Comparison of ENCODE assay signal across 9 cellular contexts in the genomic region with DNA sequence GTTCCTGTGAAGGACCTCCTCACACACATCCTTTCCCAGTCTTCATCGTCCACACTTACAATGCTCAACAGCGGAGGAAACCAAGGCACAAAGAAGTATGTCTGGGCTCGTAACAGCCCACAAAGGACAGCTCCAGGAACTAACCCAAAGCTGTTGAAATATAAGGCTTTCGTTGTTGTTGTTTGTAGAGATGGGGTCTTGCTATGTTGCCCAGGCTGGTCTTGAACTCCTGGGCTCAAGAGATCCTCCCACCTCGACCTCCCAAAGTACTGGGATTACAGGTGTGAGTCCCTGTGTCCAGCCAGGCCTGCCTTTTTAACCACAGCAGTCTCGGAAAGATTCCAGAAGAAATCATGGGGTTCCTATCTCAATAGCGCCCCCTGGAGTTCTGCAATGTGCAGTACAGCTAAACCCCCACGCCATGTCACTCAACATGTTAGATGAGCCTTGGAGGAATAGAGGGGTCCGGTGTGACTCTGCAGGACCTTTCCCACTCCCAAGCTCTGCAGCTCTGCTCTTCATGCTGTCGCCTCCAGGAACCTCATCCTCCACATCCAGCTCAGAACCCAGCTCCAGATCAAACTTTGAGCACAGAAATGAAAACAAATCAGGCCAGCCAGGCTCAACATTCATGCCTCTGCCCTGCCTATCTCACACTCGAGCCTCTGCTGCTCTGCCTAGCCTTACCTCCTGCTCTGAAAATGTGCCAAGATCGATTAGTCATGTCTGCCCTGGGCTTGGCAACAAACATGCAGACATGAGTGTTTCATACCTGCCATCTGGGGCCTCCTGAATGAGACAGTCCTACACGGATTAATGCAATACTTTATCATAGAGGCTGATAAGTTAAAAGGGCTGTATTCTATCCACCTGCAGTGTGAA. TPM values are rescaled to one million over a fixed set of nuclear protein-coding genes. Genes with fewer than 3 reads are reported as not detected.
A peak's percentile ranks its signal among the peaks of the same experiment; 100 is the strongest.
DNase-seq lines count a peak whose midpoint lies in the region; ATAC-seq, FAIRE-seq and TF ChIP-seq lines count a peak whose summit lies in the region.
"Had no signal": no experiment of that assay in that cellular context is flagged by ENCODE, and none has a peak within 500 bp of the region (broad histone marks: within the 10 kb centered on the region; RNA-seq: fewer than 3 reads in every experiment).

No MANE protein-coding gene starts in this region.

- H3K9me3 ChIP-seq in adrenal gland (replicated peaks in 1 of 3) = no peaks in the 10 kb centered on the region
- no peaks in the 10 kb centered on the region for H3K9me3 ChIP-seq in kidney (ENCODE audit: control insufficient read depth in 1 of 2, low read length in 2 of 2)

- H3K9ac ChIP-seq in kidney (ENCODE audit: low read length in 2 of 2) = no peak overlapping the region

- no peak for DNase-seq in AG09319 (ENCODE audit: extremely low read depth, low read depth)
- peak; percentile 51 for DNase-seq in NCI-H774 (lab: John Stamatoyannopoulos, UW)
- peak in 3 of 7 donors; percentile 29 to 38 (median 36) for DNase-seq in adrenal gland
- no peak for DNase-seq in kidney
- no peak for DNase-seq in GF-D8 (lab: John Stamatoyannopoulos, UW)
- no peak for DNase-seq in GOT3 (lab: John Stamatoyannopoulos, UW)

- ATAC-seq in GM19351 (IDR thresholded peaks at IDR 0.05; ENCODE audit: unreplicated experiment) = no peak

- H3K4me1 ChIP-seq in adrenal gland (replicated peaks in 1 of 2) (peaks cover 0 to 7% of the 10 kb centered on the region in 2 donors), kidney (ENCODE audit: control insufficient read depth in 1 of 2, insufficient read depth in 1 of 2, low read depth in 1 of 2, low read length in 2 of 2) (no peaks in the 10 kb centered on the region)

- no peak for FAIRE-seq in kidney (lab: Jason Lieb, UNC)

- no peaks in the 10 kb centered on the region for H3K27me3 ChIP-seq in adrenal gland

- peaks cover 0 to 21% of the 10 kb centered on the region in 2 donors for H3K36me3 ChIP-seq in adrenal gland (replicated peaks in 1 of 2)
- H3K36me3 ChIP-seq in kidney (ENCODE audit: control insufficient read depth in 1 of 2, insufficient read depth in 2 of 2, low read length in 2 of 2) = peaks cover 0 to 2% of the 10 kb centered on the region in 2 donors

- H3K4me3 ChIP-seq in adrenal gland (no peak overlapping the region), kidney (ENCODE audit: low read length in 2 of 2) (no peak overlapping the region)

- TF ChIP-seq CTCF in AG09319 (IDR thresholded peaks at IDR 0.05; ENCODE audit: low read depth, low read length) (peak; percentile 68), GM12874 (IDR thresholded peaks at IDR 0.05; ENCODE audit: insufficient read depth, low read depth, low read length) (peak; percentile 70), adrenal gland (IDR thresholded peaks at IDR 0.05) (peak; percentile 40 to 60 (median 50)), kidney (IDR thresholded peaks at IDR 0.05; ENCODE audit: borderline replicate concordance, extremely low read depth, insufficient read depth) (peak; percentile 56)

- intact Hi-C loops in adrenal gland (cut with DNase I) = loop anchor here in 1 of 2 donors (10.0 kb wide), 1 partner anchor 162 kb away; no protein-coding TSS in a partner anchor
- intact Hi-C loops in kidney (cut with DNase I) = loop anchor here (10.0 kb wide), 1 partner anchor 52 kb away; no protein-coding TSS in a partner anchor

- H3K27ac ChIP-seq in adrenal gland = no peak overlapping the region
- no peak overlapping the region for H3K27ac ChIP-seq in kidney (ENCODE audit: low read depth in 2 of 2, low read length in 2 of 2)

- TF ChIP-seq POLR2A in adrenal gland (IDR thresholded peaks at IDR 0.05) = no peak

- 56 to 68% (median 67%) methylated on average over 12 to 13 of the region's 13 CpGs for WGBS in adrenal gland, 4 donors

RNA-seq across cellular contexts. Expression of gene PLA2G4C, which starts 7.5 kb away (rescaled TPM):
- total RNA-seq in adrenal gland (100 to 1,000 TPM in 1 of 8 donors, 10 to 100 TPM in 7; 27.6 to 122 (median 51.6) TPM), kidney (16.5 TPM)
- polyA plus RNA-seq in adrenal gland (100 to 1,000 TPM in 1 of 3 donors, 10 to 100 TPM in 2; 26.7 to 123 (median 83.6) TPM), kidney (ENCODE audit: insufficient read depth, low read depth, low replicate concordance) (11.0 TPM)

RNA-seq across cellular contexts. Expression of gene CABP5, which starts 59.2 kb away (rescaled TPM):
- not detected for total RNA-seq in adrenal gland
- polyA plus RNA-seq in adrenal gland = not detected
- total RNA-seq in kidney = not detected
- not detected for polyA plus RNA-seq in kidney (ENCODE audit: insufficient read depth, low read depth, low replicate concordance)
- total RNA-seq: urinary bladder had no signal
- polyA plus RNA-seq: urinary bladder had no signal
